Comparison of ENCODE assay signal across 8 cellular contexts in the genomic region with DNA sequence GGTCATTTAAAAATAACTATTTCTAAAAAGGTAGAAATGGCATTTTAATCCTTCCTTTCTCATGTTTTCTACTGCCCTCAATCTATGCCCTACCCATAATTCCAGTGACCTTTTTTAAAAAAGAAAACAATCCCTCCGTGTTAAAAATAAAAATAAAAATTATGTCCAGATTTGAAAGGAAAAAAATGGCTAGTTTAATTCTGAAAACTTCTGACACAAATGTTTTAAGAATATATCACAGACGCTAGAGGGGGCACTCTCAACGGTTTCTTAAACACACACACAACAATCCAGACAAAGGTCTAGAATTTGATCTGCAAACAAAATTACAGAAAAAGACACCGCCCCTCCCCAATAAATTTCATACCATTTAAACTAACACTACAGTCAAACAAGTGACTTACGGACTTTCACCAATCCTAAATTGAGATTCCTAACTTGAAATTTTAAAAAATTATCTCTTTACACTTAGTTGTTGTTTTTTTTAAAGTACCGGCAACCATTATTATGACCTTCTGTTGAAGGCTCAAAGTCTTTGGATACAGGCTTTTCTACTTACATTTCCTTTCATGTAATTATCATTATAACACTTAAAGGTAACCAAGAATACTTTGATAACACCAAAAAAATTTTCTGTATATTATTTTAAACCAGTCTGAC. TPM values are rescaled to one million over a fixed set of nuclear protein-coding genes. Genes with fewer than 3 reads are reported as not detected.
DNase-seq lines count a peak whose midpoint lies in the region; ATAC-seq lines count a peak whose summit lies in the region.

No MANE protein-coding gene starts in this region.

- no peak overlapping the region for H3K23ac ChIP-seq in trophoblast cell (ENCODE audit: low read length)

- H3K9me3 ChIP-seq in SJCRH30 (replicated peaks): no peaks in the 10 kb centered on the region
- H3K9me3 ChIP-seq in trophoblast cell (ENCODE audit: insufficient read depth, low read depth, low read length): no peaks in the 10 kb centered on the region

- no peaks in the 10 kb centered on the region for H3K79me1 ChIP-seq in trophoblast cell (ENCODE audit: low read length)

- H3K9ac ChIP-seq in trophoblast cell (ENCODE audit: low read length): no peak overlapping the region

- H3K4me3 ChIP-seq in SJCRH30 (no peak overlapping the region), trophoblast cell (ENCODE audit: low read depth, low read length) (no peak overlapping the region)

- peaks cover 25% of the 10 kb centered on the region for H3K4me1 Mint-ChIP-seq in activated T-helper 1 cell treated with anti-CD3 and anti-CD28 coated beads, Interleukin-12 subunit alpha, Interleukin-12 subunit beta, Interleukin-2, Interleukin-4 antibody, amounts not matched to agents 30 ng/mL and 10 ng/mL and 1 ng/mL, durations not matched to agents 14 hours and 24 hours and 36 hours (ENCODE audit: low read depth)

- H3K4ac ChIP-seq in trophoblast cell (ENCODE audit: low read depth, low read length): no peak overlapping the region

- H2AFZ ChIP-seq in trophoblast cell (ENCODE audit: insufficient read depth, low read length, poor library complexity): no peak overlapping the region

- H3K4me3 Mint-ChIP-seq in activated T-helper 1 cell treated with anti-CD3 and anti-CD28 coated beads, Interleukin-12 subunit alpha, Interleukin-12 subunit beta, Interleukin-2, Interleukin-4 antibody, amounts not matched to agents 30 ng/mL and 10 ng/mL and 1 ng/mL, durations not matched to agents 14 hours and 24 hours and 36 hours: no peak overlapping the region

- peaks cover 17% of the 10 kb centered on the region; the same call in 1 of the 2 replicates for H3K36me3 ChIP-seq in SJCRH30
- no peaks in the 10 kb centered on the region for H3K36me3 ChIP-seq in trophoblast cell (ENCODE audit: control insufficient read depth in 1 of 2, insufficient read depth in 2 of 2, low read length in 2 of 2)

- H3K4me1 ChIP-seq in SJCRH30: no peaks in the 10 kb centered on the region; the same call in 1 of the 2 replicates
- H3K4me1 ChIP-seq in trophoblast cell (ENCODE audit: control insufficient read depth in 1 of 2, insufficient read depth in 2 of 2, low read length in 2 of 2): no peaks in the 10 kb centered on the region

- no CpG with 5 or more reads among the region's 6 CpGs for WGBS in trophoblast cell (ENCODE audit: extremely low coverage, insufficient coverage, insufficient read length)

- H2BK120ac ChIP-seq in trophoblast cell (ENCODE audit: insufficient read depth, low read length, poor library complexity): no peak overlapping the region

- H4K12ac ChIP-seq in trophoblast cell (ENCODE audit: low read depth, low read length): no peak overlapping the region

- H3K27me3 ChIP-seq in SJCRH30 (no peaks in the 10 kb centered on the region), trophoblast cell (ENCODE audit: insufficient read depth, low read length) (no peaks in the 10 kb centered on the region)

- no peak for ATAC-seq in HG02642 (IDR thresholded peaks at IDR 0.05; ENCODE audit: poor library complexity, unreplicated experiment)

- H3K36me3 Mint-ChIP-seq in activated T-helper 1 cell treated with anti-CD3 and anti-CD28 coated beads, Interleukin-12 subunit alpha, Interleukin-12 subunit beta, Interleukin-2, Interleukin-4 antibody, amounts not matched to agents 30 ng/mL and 10 ng/mL and 1 ng/mL, durations not matched to agents 14 hours and 24 hours and 36 hours (ENCODE audit: low read depth): peaks cover 6% of the 10 kb centered on the region

- H3K27me3 Mint-ChIP-seq in activated T-helper 1 cell treated with anti-CD3 and anti-CD28 coated beads, Interleukin-12 subunit alpha, Interleukin-12 subunit beta, Interleukin-2, Interleukin-4 antibody, amounts not matched to agents 30 ng/mL and 10 ng/mL and 1 ng/mL, durations not matched to agents 14 hours and 24 hours and 36 hours (ENCODE audit: insufficient read depth): no peaks in the 10 kb centered on the region

- no peak overlapping the region for H3K4me2 ChIP-seq in trophoblast cell (ENCODE audit: low read length)

- no peak overlapping the region for H4K8ac ChIP-seq in trophoblast cell (ENCODE audit: low read depth, low read length)

- H2AK5ac ChIP-seq in trophoblast cell (ENCODE audit: low read length): no peak overlapping the region

- H2BK12ac ChIP-seq in trophoblast cell (ENCODE audit: low read length): no peak overlapping the region

- H3K79me2 ChIP-seq in trophoblast cell (ENCODE audit: control insufficient read depth, insufficient read depth, low read length, poor library complexity): peaks cover 1% of the 10 kb centered on the region

- no peak overlapping the region for H4K91ac ChIP-seq in trophoblast cell (ENCODE audit: low read depth, low read length)

- H3K27ac ChIP-seq in SJCRH30: no peak overlapping the region
- no peak overlapping the region for H3K27ac ChIP-seq in trophoblast cell (ENCODE audit: low read depth, low read length)

- H3K27ac Mint-ChIP-seq in activated T-helper 1 cell treated with anti-CD3 and anti-CD28 coated beads, Interleukin-12 subunit alpha, Interleukin-12 subunit beta, Interleukin-2, Interleukin-4 antibody, amounts not matched to agents 30 ng/mL and 10 ng/mL and 1 ng/mL, durations not matched to agents 14 hours and 24 hours and 36 hours: no peak overlapping the region

- intact Hi-C loops in activated T-helper 1 cell treated with anti-CD3 and anti-CD28 coated beads, Interleukin-12 subunit alpha, Interleukin-12 subunit beta, Interleukin-2, Interleukin-4 antibody, amounts not matched to agents 30 ng/mL and 10 ng/mL and 1 ng/mL, durations not matched to agents 14 hours and 24 hours and 36 hours (cut with micrococcal nuclease): loop anchor here (1.0 kb wide), 4 partner anchors 38 to 175 kb away; no protein-coding TSS in a partner anchor

- H3K18ac ChIP-seq in trophoblast cell (ENCODE audit: low read length): no peak overlapping the region

- H2BK5ac ChIP-seq in trophoblast cell (ENCODE audit: low read depth, low read length, poor library complexity): no peak overlapping the region

- no peaks in the 10 kb centered on the region for H3K9me3 Mint-ChIP-seq in activated T-helper 1 cell treated with anti-CD3 and anti-CD28 coated beads, Interleukin-12 subunit alpha, Interleukin-12 subunit beta, Interleukin-2, Interleukin-4 antibody, amounts not matched to agents 30 ng/mL and 10 ng/mL and 1 ng/mL, durations not matched to agents 14 hours and 24 hours and 36 hours

- peak; percentile 56 for DNase-seq in DMS114 treated with DMSO at 0.1 percent for 48 hours (lab: John Stamatoyannopoulos, UW; ENCODE audit: unreplicated experiment)
- peak; percentile 4 for DNase-seq in HPDE6-E6E7 (ENCODE audit: extremely low spot score)
- DNase-seq in SJCRH30: peak; percentile 13 to 43
- peak; percentile 45 for DNase-seq in fibroblast of gingiva (ENCODE audit: low read depth)
- peak; percentile 4 to 67 for DNase-seq in trophoblast cell
- no peak for DNase-seq in activated T-helper 1 cell treated with anti-CD3 and anti-CD28 coated beads, Interleukin-12 subunit alpha, Interleukin-12 subunit beta, Interleukin-2, Interleukin-4 antibody, amounts not matched to agents 30 ng/mL and 10 ng/mL and 1 ng/mL, durations not matched to agents 14 hours and 24 hours and 36 hours (ENCODE audit: low spot score)
- no peak for DNase-seq in NCI-H187 treated with DMSO at 0.1 percent for 48 hours (lab: John Stamatoyannopoulos, UW)

- no peak overlapping the region for H3K14ac ChIP-seq in trophoblast cell (ENCODE audit: low read length)

RNA-seq across cellular contexts. Expression of a gene that starts 38.2 kb away (rescaled TPM):
- 77.5 and 83.2 TPM in 2 replicates for total RNA-seq in SJCRH30 (2014; rRNA removed; shearing (Covaris generic))
- 89.3 and 92.0 TPM in 2 replicates for polyA plus RNA-seq in trophoblast cell (2013)
- 90.5 and 93.1 TPM in 2 replicates for total RNA-seq in activated T-helper 1 cell treated with anti-CD3 and anti-CD28 coated beads, Interleukin-12 subunit alpha, Interleukin-12 subunit beta, Interleukin-2, Interleukin-4 antibody, amounts not matched to agents 30 ng/mL and 10 ng/mL and 1 ng/mL, durations not matched to agents 14 hours and 24 hours and 36 hours

Comparison
In these comparisons a context has a peak if more than half of its experiments do, and no peak if none do; other contexts are left out.
1. DNase-seq: peak in DMS114 treated with DMSO at 0.1 percent for 48 hours (single experiment), HPDE6-E6E7 (single experiment), SJCRH30 (2 of 2), fibroblast of gingiva (single experiment) and trophoblast cell (2 of 2); none in activated T-helper 1 cell treated with anti-CD3 and anti-CD28 coated beads, Interleukin-12 subunit alpha, Interleukin-12 subunit beta, Interleukin-2, Interleukin-4 antibody, amounts not matched to agents 30 ng/mL and 10 ng/mL and 1 ng/mL, durations not matched to agents 14 hours and 24 hours and 36 hours (single experiment) and NCI-H187 treated with DMSO at 0.1 percent for 48 hours (single experiment).